8 cellular contexts compared by ENCODE assay signal in the genomic region with DNA sequence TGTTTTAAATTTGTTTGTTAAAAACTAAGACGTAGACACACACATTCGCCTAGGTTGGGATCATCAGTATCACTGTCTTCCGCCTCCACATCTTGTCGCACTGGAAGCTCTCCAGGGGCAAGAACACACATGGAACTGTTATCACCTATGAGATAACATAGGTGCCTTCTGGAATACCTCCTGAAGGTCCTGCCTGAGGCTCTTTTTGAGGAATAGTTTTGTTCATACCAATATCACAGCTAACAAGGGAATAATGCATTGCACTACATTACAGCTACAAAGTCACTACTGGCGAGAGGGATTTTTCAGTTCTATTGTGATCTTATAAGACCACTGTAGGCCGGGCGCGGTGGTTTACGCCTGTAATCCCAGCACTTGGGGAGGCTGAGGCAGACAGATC. TPM values are rescaled to one million over a fixed set of nuclear protein-coding genes. Genes with fewer than 3 reads are reported as not detected.
"Had no signal": no experiment of that assay in that cellular context is flagged by ENCODE, and none has a peak within 500 bp of the region (broad histone marks: within the 10 kb centered on the region; RNA-seq: fewer than 3 reads in every experiment).

No MANE protein-coding gene starts in this region.

- H3K4me3 Mint-ChIP-seq: GM23338, H9 had no signal

- FAIRE-seq: H1, H54, HTR-8/SVneo had no signal

- H3K27ac Mint-ChIP-seq: GM23338, H9 had no signal

- DNase-seq: H9, HCEC 1CT, IMR-90 had no signal

- H3K9me3 Mint-ChIP-seq: GM23338, H9 had no signal

- H3K4me1 Mint-ChIP-seq: GM23338, H9 had no signal

- H3K4me3 ChIP-seq: GM23338 had no signal

RNA-seq across cellular contexts. Expression of gene LCTL, which starts 30.7 kb away (rescaled TPM):
- total RNA-seq: HT-29 had no signal
